Comparison of ENCODE assay signal across 10 cellular contexts in genomic region chr2:28394997-28395333, GRCh38. TPM values are rescaled to one million over a fixed set of nuclear protein-coding genes. Genes with fewer than 3 reads are reported as not detected.
DNase-seq lines count a peak whose midpoint lies in the region; ATAC-seq and TF ChIP-seq lines count a peak whose summit lies in the region.
"Had no signal": no experiment of that assay in that cellular context is flagged by ENCODE, and none has a peak within 500 bp of the region (broad histone marks: within the 10 kb centered on the region; RNA-seq: fewer than 3 reads in every experiment).

No MANE protein-coding gene starts in this region.

- no peak overlapping the region for H3K4me3 ChIP-seq in GM23338
- H3K4me3 ChIP-seq in adrenal gland, result peak overlapping the region; percentile 81 to 90 (median 90)
- peak overlapping the region; percentile 61 for H3K4me3 ChIP-seq in iPS-18a (ENCODE audit: low read length)
- peak overlapping the region; percentile 77 to 91 (median 79) for H3K4me3 ChIP-seq in skeletal muscle tissue (ENCODE audit: low read length in 3 of 3)

- no peaks in the 10 kb centered on the region for H3K9me2 ChIP-seq in GM23338 (ENCODE audit: insufficient read depth)

- no peaks in the 10 kb centered on the region for H3K79me2 ChIP-seq in GM23338 (replicated peaks; ENCODE audit: insufficient read depth)

- intact Hi-C loops in adrenal gland (cut with DNase I), result loop anchor here (5.0 to 10.0 kb wide), 3 partner anchors 438 to 690 kb away; partner anchors contain the start of gene MRPL33 (in 1 of the 2)

- H3K4me1 ChIP-seq in GM23338 (ENCODE audit: insufficient read depth), result peaks cover 6% of the 10 kb centered on the region; the same call in 1 of the 2 replicates
- peaks cover 27 to 32% of the 10 kb centered on the region in 2 donors for H3K4me1 ChIP-seq in adrenal gland (replicated peaks in 1 of 2)
- H3K4me1 ChIP-seq in iPS-18a (ENCODE audit: control insufficient read depth, low read depth, low read length), result peaks cover 10% of the 10 kb centered on the region
- H3K4me1 ChIP-seq in skeletal muscle tissue (ENCODE audit: control insufficient read depth in 3 of 3, insufficient read depth in 3 of 3, low read length in 3 of 3), result peaks cover 48 to 50% (median 49%) of the 10 kb centered on the region in 3 donors

- H3K27me3 Mint-ChIP-seq in GM23338 (ENCODE audit: insufficient read depth, low read depth, poor library complexity), result peaks cover 17% of the 10 kb centered on the region

- no peak overlapping the region for H3K27ac Mint-ChIP-seq in GM23338

- no peak overlapping the region for H3K4me3 Mint-ChIP-seq in GM23338

- H2AFZ ChIP-seq in GM23338, result no peak overlapping the region

- ATAC-seq in GM23338 (no peak), HG02981 (IDR thresholded peaks at IDR 0.05; ENCODE audit: unreplicated experiment) (no peak), HG03139 (IDR thresholded peaks at IDR 0.05; ENCODE audit: unreplicated experiment) (no peak), GM21390 (IDR thresholded peaks at IDR 0.05; ENCODE audit: unreplicated experiment) (no peak), HG02610 (IDR thresholded peaks at IDR 0.05; ENCODE audit: unreplicated experiment) (no peak)

- H3K27me3 ChIP-seq in GM23338 (ENCODE audit: insufficient read depth) (peaks cover 50% of the 10 kb centered on the region), adrenal gland (no peaks in the 10 kb centered on the region), iPS-18a (ENCODE audit: control insufficient read depth, insufficient read depth, low read length) (peaks cover 49% of the 10 kb centered on the region), skeletal muscle tissue (ENCODE audit: control insufficient read depth in 3 of 3, insufficient read depth in 3 of 3, low read length in 3 of 3) (no peaks in the 10 kb centered on the region)

- TF ChIP-seq CTCF in GM23338 (conservative IDR thresholded peaks at IDR 0.05; ENCODE audit: low read depth in 2 of 2) (no peak), adrenal gland (IDR thresholded peaks at IDR 0.05) (no peak)

- no peaks in the 10 kb centered on the region for H3K9me3 Mint-ChIP-seq in GM23338

- DNase-seq in GM23338 (ENCODE audit: low spot score) (no peak), adrenal gland (peak in 1 of 7 donors; percentile 53)
- DNase-seq: activated naive CD4-positive, alpha-beta T cell treated with anti-CD3 and anti-CD28 coated beads, Interleukin-2, amount 50 U/mL, for 16 hours; kidney glomerular epithelial cell had no signal

- no peak for TF ChIP-seq POLR2A in adrenal gland (IDR thresholded peaks at IDR 0.05)

- H4K20me1 ChIP-seq in GM23338 (replicated peaks; ENCODE audit: insufficient read depth), result peaks cover 4% of the 10 kb centered on the region; the same call in 1 of the 2 replicates

- H3K4me1 Mint-ChIP-seq in GM23338, result peaks cover 12% of the 10 kb centered on the region

- H3K36me3 ChIP-seq in GM23338 (ENCODE audit: insufficient read depth), result no peaks in the 10 kb centered on the region
- H3K36me3 ChIP-seq in adrenal gland (replicated peaks in 1 of 2), result peaks cover 0 to 3% of the 10 kb centered on the region in 2 donors
- no peaks in the 10 kb centered on the region for H3K36me3 ChIP-seq in iPS-18a (ENCODE audit: control insufficient read depth, low read depth, low read length)
- H3K36me3 ChIP-seq in skeletal muscle tissue (ENCODE audit: control insufficient read depth in 3 of 3, insufficient read depth in 3 of 3, low read length in 3 of 3), result no peaks in the 10 kb centered on the region

- no peak overlapping the region for H3K27ac ChIP-seq in GM23338 (ENCODE audit: low read depth)
- peak overlapping the region; percentile 94 to 100 (median 98) for H3K27ac ChIP-seq in adrenal gland
- no peak overlapping the region for H3K27ac ChIP-seq in iPS-18a (ENCODE audit: low read length)
- H3K27ac ChIP-seq in skeletal muscle tissue (ENCODE audit: low read depth, low read length), result peak overlapping the region; percentile 99

- H3K36me3 Mint-ChIP-seq in GM23338 (ENCODE audit: low read depth), result no peaks in the 10 kb centered on the region

- H3K9ac ChIP-seq in iPS-18a (ENCODE audit: low read length) (no peak overlapping the region), skeletal muscle tissue (ENCODE audit: low read depth in 1 of 3, low read length in 3 of 3) (peak overlapping the region; percentile 96 to 98 (median 98))

- 0 out of 2 replicates have a peak, but pooled peaks cover 12% of the 10 kb centered on the region for H3F3A ChIP-seq in GM23338 (replicated peaks; ENCODE audit: low read depth)

- H3K4me2 ChIP-seq in GM23338, result peak overlapping the region; percentile 96

- 8 to 18% (median 13%) methylated on average over 7 of the region's 7 CpGs for WGBS in adrenal gland, 4 donors

- no peaks in the 10 kb centered on the region for H3K9me3 ChIP-seq in adrenal gland (replicated peaks in 1 of 3)
- no peaks in the 10 kb centered on the region for H3K9me3 ChIP-seq in iPS-18a (ENCODE audit: control insufficient read depth, low read depth, low read length)
- no peaks in the 10 kb centered on the region for H3K9me3 ChIP-seq in skeletal muscle tissue (ENCODE audit: control insufficient read depth in 3 of 3, low read length in 3 of 3)

TF ChIP-seq in GM23338, 12 proteins besides CTCF, POLR2A, EP300 and RAD21 (continues in another document):
- TF ChIP-seq, protein P1, sequence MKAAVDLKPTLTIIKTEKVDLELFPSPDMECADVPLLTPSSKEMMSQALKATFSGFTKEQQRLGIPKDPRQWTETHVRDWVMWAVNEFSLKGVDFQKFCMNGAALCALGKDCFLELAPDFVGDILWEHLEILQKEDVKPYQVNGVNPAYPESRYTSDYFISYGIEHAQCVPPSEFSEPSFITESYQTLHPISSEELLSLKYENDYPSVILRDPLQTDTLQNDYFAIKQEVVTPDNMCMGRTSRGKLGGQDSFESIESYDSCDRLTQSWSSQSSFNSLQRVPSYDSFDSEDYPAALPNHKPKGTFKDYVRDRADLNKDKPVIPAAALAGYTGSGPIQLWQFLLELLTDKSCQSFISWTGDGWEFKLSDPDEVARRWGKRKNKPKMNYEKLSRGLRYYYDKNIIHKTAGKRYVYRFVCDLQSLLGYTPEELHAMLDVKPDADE (IDR thresholded peaks at IDR 0.05), result no peak
- TF ChIP-seq ZNF331 (CRISPR knock-in tag; IDR thresholded peaks at IDR 0.05; ENCODE audit: low read depth) (no peak), ZNF114 (CRISPR knock-in tag; IDR thresholded peaks at IDR 0.05) (no peak), STAT1 (IDR thresholded peaks at IDR 0.05; ENCODE audit: unreplicated experiment) (no peak), EZH2phosphoT487 (IDR thresholded peaks at IDR 0.05; ENCODE audit: unreplicated experiment) (no peak), NANOG (IDR thresholded peaks at IDR 0.05; ENCODE audit: borderline replicate concordance) (no peak), JUNB (IDR thresholded peaks at IDR 0.05; ENCODE audit: unreplicated experiment) (no peak)

RNA-seq across cellular contexts. Expression of gene FOSL2, which starts 2.3 kb away (rescaled TPM):
- 2.3 and 4.3 TPM in 2 replicates for total RNA-seq in GM23338 (2014; rRNA removed; shearing (Covaris generic))
- 0.60 and 0.61 TPM in 2 replicates for polyA plus RNA-seq in GM23338 (2016; fragmentation: Nextera tagmentation; extraction: Ambion mirVana)
- 100 to 1,000 TPM; 392 to 760 (median 431) TPM for total RNA-seq in adrenal gland
- 100 to 1,000 TPM in 1 of 3 donors, 10 to 100 TPM in 2; 83.3 to 143 (median 92.8) TPM for polyA plus RNA-seq in adrenal gland
- total RNA-seq in skeletal muscle tissue, result 10.4 TPM

Comparison
In these comparisons a context has a peak if more than half of its experiments do, and no peak if none do; other contexts are left out.
1. H3K27ac ChIP-seq: peak in adrenal gland (5 of 5) and skeletal muscle tissue (single experiment); none in GM23338 (single experiment) and iPS-18a (single experiment).
2. RNA of gene FOSL2, which starts 2.3 kb away (total RNA-seq): 392 to 760 TPM in adrenal gland; 10.4 TPM in skeletal muscle tissue (single experiment) and 2.3 to 4.3 TPM in GM23338; every median in the first group is over 10 times any median in the second.